In the genomic region with DNA sequence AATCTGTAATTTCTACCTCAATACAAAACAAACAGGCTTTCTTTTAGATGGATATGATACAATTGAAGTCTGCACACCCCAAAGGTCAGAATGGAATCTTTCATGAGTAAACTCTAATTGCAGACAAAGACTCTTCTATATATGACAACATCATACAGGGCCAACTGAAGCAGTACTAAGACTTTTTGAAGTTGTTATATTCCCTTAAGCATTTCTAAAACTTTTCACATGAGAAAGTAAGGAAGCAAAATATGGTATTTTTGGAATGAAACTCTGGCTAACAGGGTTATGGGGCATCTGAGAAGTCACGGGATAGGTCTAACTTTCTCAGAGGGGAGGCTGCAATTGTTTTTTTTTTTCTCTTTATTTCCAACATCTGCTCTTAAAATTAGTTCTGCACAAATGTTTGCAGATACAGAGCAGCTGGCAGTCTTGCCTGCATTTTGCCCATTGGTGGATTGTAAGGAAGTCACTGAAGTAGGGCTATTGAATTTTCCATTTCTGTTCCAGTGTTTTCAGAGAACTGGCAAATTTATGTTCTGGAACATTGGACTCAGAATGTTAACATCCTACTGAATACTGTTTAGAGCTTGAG, we compare ENCODE assay signal across 21 cellular contexts. TPM values are rescaled to one million over a fixed set of nuclear protein-coding genes. Genes with fewer than 3 reads are reported as not detected.
DNase-seq lines count a peak whose midpoint lies in the region; ATAC-seq, FAIRE-seq and TF ChIP-seq lines count a peak whose summit lies in the region.
"Had no signal": no experiment of that assay in that cellular context is flagged by ENCODE, and none has a peak within 500 bp of the region (broad histone marks: within the 10 kb centered on the region; RNA-seq: fewer than 3 reads in every experiment).

No MANE protein-coding gene starts in this region.

- FAIRE-seq in frontal cortex (lab: Jason Lieb, UNC) = peak; percentile 42

- H3K9me3 ChIP-seq in gastroesophageal sphincter (no peaks in the 10 kb centered on the region), sigmoid colon (no peaks in the 10 kb centered on the region)
- H3K9me3 ChIP-seq: neutrophil, right atrium auricular region had no signal

- no peaks in the 10 kb centered on the region for H3K27me3 Mint-ChIP-seq in osteocyte (ENCODE audit: unreplicated experiment)
- H3K27me3 Mint-ChIP-seq: activated CD4-positive, alpha-beta T cell treated with anti-CD3 and anti-CD28 coated beads for 36 hours had no signal

- 44 to 53% methylated on average over 1 of the region's 1 CpG for WGBS in gastroesophageal sphincter (ENCODE audit: low coverage in 1 of 2), 2 donors
- 36 to 54% methylated on average over 1 of the region's 1 CpG for WGBS in sigmoid colon, 2 donors

- no peak overlapping the region for H3K4me3 Mint-ChIP-seq in osteocyte (ENCODE audit: unreplicated experiment)
- H3K4me3 Mint-ChIP-seq: activated CD4-positive, alpha-beta T cell treated with anti-CD3 and anti-CD28 coated beads for 36 hours had no signal

- peaks cover 34% of the 10 kb centered on the region for H3K4me1 Mint-ChIP-seq in osteocyte (ENCODE audit: unreplicated experiment)

- DNase-seq in DMS 273 treated with DMSO at 0.1 percent for 48 hours (lab: John Stamatoyannopoulos, UW) = peak; percentile 26
- peak; percentile 10 for DNase-seq in RPMI7951 (ENCODE audit: low read depth)
- DNase-seq in frontal cortex (ENCODE audit: low spot score in 2 of 2) = no peak
- no peak for DNase-seq in osteocyte (ENCODE audit: extremely low spot score, unreplicated experiment)
- no peak for DNase-seq in sigmoid colon
- DNase-seq: activated CD4-positive, alpha-beta T cell treated with anti-CD3 and anti-CD28 coated beads for 36 hours; Calu3; central memory CD4-positive, alpha-beta T cell; effector CD8-positive, alpha-beta T cell; kidney; mesendoderm; NCI-H1417 treated with DMSO at 0.1 percent for 48 hours; NCI-H226; NK-92 treated with Interleukin-12 subunit alpha and Interleukin-12 subunit beta, amount 100 ng/mL, for 24 hours; stimulated activated naive CD4-positive, alpha-beta T cell treated with Interleukin-2 at 50 U/mL for 16 hours; SW 1271 had no signal

- peaks cover 3% of the 10 kb centered on the region for H3K36me3 Mint-ChIP-seq in osteocyte (ENCODE audit: unreplicated experiment)

- H3K27ac ChIP-seq in gastroesophageal sphincter (no peak overlapping the region), sigmoid colon (no peak overlapping the region)
- H3K27ac ChIP-seq: neutrophil, right atrium auricular region had no signal

- H3K9me3 Mint-ChIP-seq in osteocyte (ENCODE audit: unreplicated experiment) = no peaks in the 10 kb centered on the region

- H3K27ac Mint-ChIP-seq in osteocyte (ENCODE audit: unreplicated experiment) = peak overlapping the region; percentile 65
- H3K27ac Mint-ChIP-seq: activated CD4-positive, alpha-beta T cell treated with anti-CD3 and anti-CD28 coated beads for 36 hours had no signal

- H3K4me3 ChIP-seq in gastroesophageal sphincter (no peak overlapping the region), sigmoid colon (no peak overlapping the region)
- H3K4me3 ChIP-seq: right atrium auricular region had no signal

- peaks cover 0 to 21% (median 0%) of the 10 kb centered on the region in 3 donors for H3K4me1 ChIP-seq in gastroesophageal sphincter
- peaks cover 0 to 8% (median 0%) of the 10 kb centered on the region in 4 donors for H3K4me1 ChIP-seq in sigmoid colon
- H3K4me1 ChIP-seq: right atrium auricular region had no signal

- intact Hi-C loops in sigmoid colon (cut with DNase I) = no loop called here

- TF ChIP-seq POLR2A in gastroesophageal sphincter (IDR thresholded peaks at IDR 0.05) (no peak), sigmoid colon (IDR thresholded peaks at IDR 0.05) (no peak)

- H3K27me3 ChIP-seq in gastroesophageal sphincter (no peaks in the 10 kb centered on the region), sigmoid colon (no peaks in the 10 kb centered on the region)
- H3K27me3 ChIP-seq: neutrophil, right atrium auricular region had no signal

- TF ChIP-seq CTCF in osteocyte (IDR thresholded peaks at IDR 0.05) (no peak), gastroesophageal sphincter (IDR thresholded peaks at IDR 0.05) (no peak), sigmoid colon (IDR thresholded peaks at IDR 0.05) (no peak)

- H3K36me3 ChIP-seq in gastroesophageal sphincter (no peaks in the 10 kb centered on the region), sigmoid colon (no peaks in the 10 kb centered on the region)
- H3K36me3 ChIP-seq: neutrophil, right atrium auricular region had no signal

- ATAC-seq in gastroesophageal sphincter (no peak), HG02970 (IDR thresholded peaks at IDR 0.05; ENCODE audit: low FRiP score, unreplicated experiment) (no peak), GM21529 (IDR thresholded peaks at IDR 0.05; ENCODE audit: unreplicated experiment) (no peak)
- ATAC-seq: activated CD4-positive, alpha-beta T cell treated with anti-CD3 and anti-CD28 coated beads for 36 hours had no signal

- TF ChIP-seq EP300 in gastroesophageal sphincter (IDR thresholded peaks at IDR 0.05) (no peak), sigmoid colon (IDR thresholded peaks at IDR 0.05) (no peak)

RNA-seq across cellular contexts. Expression of a gene that starts 59.1 kb away (rescaled TPM):
- 8.7 and 9.2 TPM in 2 replicates for total RNA-seq in RPMI7951 (2014; rRNA removed; shearing (Covaris generic))
- total RNA-seq in frontal cortex = 15.5 TPM
- total RNA-seq in osteocyte = 21.9 and 23.7 TPM in 2 replicates
- total RNA-seq in gastroesophageal sphincter = 10 to 100 TPM; 16.0 to 39.7 (median 24.9) TPM
- total RNA-seq in sigmoid colon = 10 to 100 TPM; 18.3 to 30.7 (median 23.8) TPM
- polyA plus RNA-seq in sigmoid colon = 10 to 100 TPM; 21.6 to 35.1 (median 30.6) TPM

Comparison
In these comparisons a context has a peak if more than half of its experiments do, and no peak if none do; other contexts are left out.
1. DNase-seq: peak in DMS 273 treated with DMSO at 0.1 percent for 48 hours (single experiment) and RPMI7951 (single experiment); none in frontal cortex (0 of 2), osteocyte (single experiment) and sigmoid colon (single experiment).